8 cellular contexts compared by ENCODE assay signal in genomic region chr11:96207459-96208449, GRCh38.
DNase-seq lines count a peak whose midpoint lies in the region; ATAC-seq and TF ChIP-seq lines count a peak whose summit lies in the region.

No MANE protein-coding gene starts in this region.

- no peak for TF ChIP-seq POLR2A in GM18505 (IDR thresholded peaks at IDR 0.05; ENCODE audit: borderline replicate concordance, extremely low read depth, insufficient read depth, insufficient read length)

- H3K4me3 ChIP-seq in left lung = no peak overlapping the region

- H3K36me3 Mint-ChIP-seq in activated B cell treated with CpG ODN at 0.5 μM for 24 hours (ENCODE audit: low read depth) = peaks cover 3% of the 10 kb centered on the region

- H3K4me1 ChIP-seq in left lung = peaks cover 18 to 73% of the 10 kb centered on the region in 2 donors

- peak overlapping the region; percentile 60 for H3K27ac Mint-ChIP-seq in activated B cell treated with CpG ODN at 0.5 μM for 24 hours

- H3K4me3 Mint-ChIP-seq in activated B cell treated with CpG ODN at 0.5 μM for 24 hours = peak overlapping the region; percentile 33

- intact Hi-C loops in activated B cell treated with CpG ODN at 0.5 μM for 24 hours (cut with micrococcal nuclease) (loop anchor here (1.0 kb wide), 1 partner anchor 9 kb away; no protein-coding TSS in a partner anchor), left lung (cut with DNase I) (no loop called here)

- ATAC-seq in HG02623 (IDR thresholded peaks at IDR 0.05; ENCODE audit: unreplicated experiment) (peak; percentile 38), activated B cell treated with CpG ODN at 0.5 μM for 24 hours (ENCODE audit: low read depth) (peak; percentile 68), left lung (peak; percentile 64), GM18505 (IDR thresholded peaks at IDR 0.05; ENCODE audit: unreplicated experiment) (no peak)

- H3K9me3 ChIP-seq in left lung = no peaks in the 10 kb centered on the region

- no peaks in the 10 kb centered on the region for H3K9me3 Mint-ChIP-seq in activated B cell treated with CpG ODN at 0.5 μM for 24 hours

- TF ChIP-seq CTCF in 22Rv1 (IDR thresholded peaks at IDR 0.05) (no peak), activated B cell treated with CpG ODN at 0.5 μM for 24 hours (IDR thresholded peaks at IDR 0.05) (no peak), left lung (IDR thresholded peaks at IDR 0.05) (no peak)

- POLR2A ChIA-PET in activated B cell treated with CpG ODN at 0.5 μM for 24 hours (lab: Charles Lee) = interaction anchor here (1.0 kb wide), 1 partner anchor 17 kb away, joined by 4 read pairs; no protein-coding TSS in a partner anchor

- no peaks in the 10 kb centered on the region for H3K27me3 Mint-ChIP-seq in activated B cell treated with CpG ODN at 0.5 μM for 24 hours

- peak overlapping the region; percentile 60 for H3K27ac ChIP-seq in 22Rv1
- H3K27ac ChIP-seq in left lung = peak overlapping the region; percentile 30 to 88

- H3K27me3 ChIP-seq in left lung = no peaks in the 10 kb centered on the region

- H3K36me3 ChIP-seq in left lung = no peaks in the 10 kb centered on the region

- DNase-seq in activated B cell treated with CpG ODN at 0.5 μM for 24 hours = no peak
- DNase-seq in left lung = no peak
- no peak for DNase-seq in NCI-H187 treated with DMSO at 0.1 percent for 48 hours (lab: John Stamatoyannopoulos, UW)
- DNase-seq in activated CD4-positive, CD25-positive, alpha-beta regulatory T cell (lab: John Stamatoyannopoulos, UW) = no peak
- DNase-seq in NCI-H146 (lab: John Stamatoyannopoulos, UW) = no peak

- CTCF ChIA-PET in activated B cell treated with CpG ODN at 0.5 μM for 24 hours (lab: Charles Lee) = interaction anchor here (0.6 kb wide), 1 partner anchor 136 kb away, joined by 3 read pairs; no protein-coding TSS in a partner anchor

- peaks cover 74% of the 10 kb centered on the region for H3K4me1 Mint-ChIP-seq in activated B cell treated with CpG ODN at 0.5 μM for 24 hours
